Comparison of ENCODE assay signal across 27 cellular contexts in the genomic region with DNA sequence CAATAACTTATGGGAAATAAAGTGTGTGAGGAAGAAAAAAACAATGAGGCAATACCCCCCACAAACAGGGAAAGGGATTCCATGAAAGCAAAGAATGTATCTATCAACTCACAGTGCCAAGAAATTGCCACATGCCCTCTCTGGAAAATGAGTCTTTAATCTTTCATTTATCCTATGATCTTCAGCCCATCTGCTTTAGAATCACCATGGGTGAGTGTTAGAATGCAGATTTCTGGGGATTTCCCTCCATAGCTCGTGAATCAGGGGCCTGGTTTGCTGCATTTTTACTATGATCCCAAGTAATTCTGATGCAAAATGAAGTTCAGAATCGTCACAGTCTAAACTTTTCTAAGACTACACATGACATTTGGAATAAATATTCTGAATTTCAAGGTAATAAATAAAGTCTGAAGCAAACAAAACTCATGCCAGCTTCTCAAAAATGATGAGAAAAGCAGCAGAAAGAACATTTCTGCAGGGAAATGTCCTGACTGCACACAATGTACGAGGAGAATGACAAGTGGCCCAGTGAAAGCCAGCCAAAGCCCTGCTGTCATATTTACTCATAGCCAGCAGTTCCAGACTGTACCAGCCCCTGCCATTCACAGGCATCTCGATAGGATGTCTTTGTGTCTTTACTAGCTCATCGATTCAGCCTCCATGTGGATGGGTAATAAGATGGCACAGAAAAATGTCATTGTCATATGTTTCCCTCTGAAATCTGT.
A peak's percentile ranks its signal among the peaks of the same experiment; 100 is the strongest.
DNase-seq lines count a peak whose midpoint lies in the region; ATAC-seq lines count a peak whose summit lies in the region.
"Had no signal": no experiment of that assay in that cellular context is flagged by ENCODE, and none has a peak within 500 bp of the region (broad histone marks: within the 10 kb centered on the region; RNA-seq: fewer than 3 reads in every experiment).

No MANE protein-coding gene starts in this region.

- H4K8ac ChIP-seq in trophoblast cell (ENCODE audit: low read depth, low read length): peak overlapping the region; percentile 19

- H3K4ac ChIP-seq in trophoblast cell (ENCODE audit: low read depth, low read length): no peak overlapping the region

- peak overlapping the region; percentile 74 for H3K27ac ChIP-seq in trophoblast cell (ENCODE audit: low read depth, low read length)
- H3K27ac ChIP-seq: BLaER1, brain microvascular endothelial cell, heart left ventricle, left lung, RWPE1, transverse colon had no signal

- H3K27me3 ChIP-seq in trophoblast cell (ENCODE audit: insufficient read depth, low read length): no peaks in the 10 kb centered on the region
- H3K27me3 ChIP-seq: BLaER1, brain microvascular endothelial cell, heart left ventricle, left lung, transverse colon had no signal

- no peak overlapping the region for H3K4me3 ChIP-seq in trophoblast cell (ENCODE audit: low read depth, low read length)
- H3K4me3 ChIP-seq: BLaER1, heart left ventricle, left lung, transverse colon had no signal

- H3K18ac ChIP-seq in trophoblast cell (ENCODE audit: low read length): no peak overlapping the region

- peak overlapping the region; percentile 42 for H4K91ac ChIP-seq in trophoblast cell (ENCODE audit: low read depth, low read length)

- no peaks in the 10 kb centered on the region for H3K9me3 ChIP-seq in trophoblast cell (ENCODE audit: insufficient read depth, low read depth, low read length)
- H3K9me3 ChIP-seq: heart left ventricle, left lung, transverse colon had no signal

- H2BK120ac ChIP-seq in trophoblast cell (ENCODE audit: insufficient read depth, low read length, poor library complexity): no peak overlapping the region

- H3K79me1 ChIP-seq in trophoblast cell (ENCODE audit: low read length): peaks cover 25% of the 10 kb centered on the region

- WGBS in trophoblast cell (ENCODE audit: extremely low coverage, insufficient coverage, insufficient read length): no CpG with 5 or more reads among the region's 5 CpGs

- no peak overlapping the region for H2AFZ ChIP-seq in trophoblast cell (ENCODE audit: insufficient read depth, low read length, poor library complexity)

- H4K12ac ChIP-seq in trophoblast cell (ENCODE audit: low read depth, low read length): no peak overlapping the region

- ATAC-seq in GM18870 (IDR thresholded peaks at IDR 0.05; ENCODE audit: unreplicated experiment): no peak
- ATAC-seq: activated naive CD8-positive, alpha-beta T cell treated with anti-CD3 and anti-CD28 coated beads, Interleukin-2, amount 50 U/mL, for 24 hours; heart left ventricle; HepG2; left lung; SK-N-SH treated with all-trans-retinoic acid at 6 μM for 48 hours had no signal

- H3K14ac ChIP-seq in trophoblast cell (ENCODE audit: low read length): no peak overlapping the region

- H3K79me2 ChIP-seq in trophoblast cell (ENCODE audit: control insufficient read depth, insufficient read depth, low read length, poor library complexity): peaks cover 12% of the 10 kb centered on the region

- H2BK5ac ChIP-seq in trophoblast cell (ENCODE audit: low read depth, low read length, poor library complexity): peak overlapping the region; percentile 35

- peak overlapping the region; percentile 42 for H2BK12ac ChIP-seq in trophoblast cell (ENCODE audit: low read length)

- intact Hi-C loops in head of caudate nucleus (cut with DNase I): no loop called here

- H3K4me1 ChIP-seq in trophoblast cell (ENCODE audit: control insufficient read depth in 1 of 2, insufficient read depth in 2 of 2, low read length in 2 of 2): peaks cover 32 to 46% of the 10 kb centered on the region in 2 experiments

- DNase-seq in Ammon's horn (ENCODE audit: low spot score) (peak; percentile 96), NCI-H82 treated with DMSO at 0.1 percent for 48 hours (lab: John Stamatoyannopoulos, UW; ENCODE audit: unreplicated experiment) (peak; percentile 6), head of caudate nucleus (peak; percentile 49 to 96 (median 88)), trophoblast cell (no peak), NCI-H774 (lab: John Stamatoyannopoulos, UW) (no peak), NCI-H2196 (lab: John Stamatoyannopoulos, UW; ENCODE audit: unreplicated experiment) (no peak)
- DNase-seq in NK-92 treated with Interleukin-12 subunit alpha and Interleukin-12 subunit beta, amount 100 ng/mL, for 24 hours (lab: John Stamatoyannopoulos, UW): no peak
- DNase-seq: activated B cell treated with CpG ODN at 0.5 μM for 24 hours; activated CD4-positive, alpha-beta T cell treated with anti-CD3 and anti-CD28 coated beads, Interleukin-2, amount 50 U/mL, for 4 hours; activated effector memory CD4-positive, alpha-beta T cell treated with anti-CD3 and anti-CD28 coated beads, Interleukin-2, amount 50 U/mL, for 16 hours; activated naive CD8-positive, alpha-beta T cell treated with anti-CD3 and anti-CD28 coated beads, Interleukin-2, amount 50 U/mL, for 24 hours; brain microvascular endothelial cell; cortex of kidney; EL; GOT3; heart left ventricle; left lung; NCI-H187 treated with DMSO at 0.1 percent for 48 hours; small intestine; stimulated activated naive CD4-positive, alpha-beta T cell treated with Interleukin-2 at 50 U/mL for 16 hours; T-helper 9 cell; transverse colon had no signal

- H3K9ac ChIP-seq in trophoblast cell (ENCODE audit: low read length): no peak overlapping the region
- H3K9ac ChIP-seq: BLaER1 had no signal

- H3K23ac ChIP-seq in trophoblast cell (ENCODE audit: low read length): no peak overlapping the region

- no peak overlapping the region for H3K4me2 ChIP-seq in trophoblast cell (ENCODE audit: low read length)
- H3K4me2 ChIP-seq: BLaER1 had no signal

- no peak overlapping the region for H2AK5ac ChIP-seq in trophoblast cell (ENCODE audit: low read length)

- H3K36me3 ChIP-seq in trophoblast cell (ENCODE audit: control insufficient read depth in 1 of 2, insufficient read depth in 2 of 2, low read length in 2 of 2): peaks cover 0 to 3% of the 10 kb centered on the region in 2 experiments
- H3K36me3 ChIP-seq: brain microvascular endothelial cell, heart left ventricle, left lung, transverse colon had no signal

Comparison
In these comparisons a context has a peak if more than half of its experiments do, and no peak if none do; other contexts are left out.
1. DNase-seq: peak in Ammon's horn (single experiment), NCI-H82 treated with DMSO at 0.1 percent for 48 hours (single experiment) and head of caudate nucleus (42 of 42); none in trophoblast cell (0 of 2), NK-92 treated with Interleukin-12 subunit alpha and Interleukin-12 subunit beta, amount 100 ng/mL, for 24 hours (single experiment), NCI-H774 (single experiment) and NCI-H2196 (single experiment).